ENCODE assay signal across 18 cellular contexts in genomic region chr7:36710186-36710813, GRCh38. TPM values are rescaled to one million over a fixed set of nuclear protein-coding genes. Genes with fewer than 3 reads are reported as not detected.
"Had no signal": no experiment of that assay in that cellular context is flagged by ENCODE, and none has a peak within 500 bp of the region (broad histone marks: within the 10 kb centered on the region; RNA-seq: fewer than 3 reads in every experiment).

No MANE protein-coding gene starts in this region.

- FAIRE-seq: endothelial cell of umbilical vein had no signal

- H3K27me3 Mint-ChIP-seq: naive B cell, type B pancreatic cell had no signal

- DNase-seq: activated CD4-positive, alpha-beta T cell treated with anti-CD3 and anti-CD28 coated beads, Interleukin-2, amount 50 U/mL, for 1 hour; activated gamma-delta T cell; activated T-cell treated with anti-CD3 and anti-CD28 coated beads, Interleukin-2, amount 50 U/mL, for 4 hours; amygdala; brain microvascular endothelial cell; cortex of kidney; effector CD4-positive, alpha-beta T cell; esophagus squamous epithelium; mammary epithelial cell; naive B cell; stimulated activated CD4-positive, alpha-beta T cell treated with anti-CD3 and anti-CD28 coated beads, Interleukin-4, amount 100 ng/mL, for 24 hours; stimulated activated naive CD4-positive, alpha-beta T cell treated with Interleukin-2 at 50 U/mL for 16 hours had no signal

- H3K27ac Mint-ChIP-seq: activated naive CD4-positive, alpha-beta T cell treated with anti-CD3 and anti-CD28 coated beads, Interleukin-2, amount 50 U/mL, for 72 hours; naive B cell; type B pancreatic cell had no signal

- H3K36me3 Mint-ChIP-seq: type B pancreatic cell had no signal

- H3K4me3 Mint-ChIP-seq: activated T-cell treated with anti-CD3 and anti-CD28 coated beads, Interleukin-2, amount 50 U/mL, for 4 hours; naive B cell; T-helper 2 cell treated with Interferon-gamma antibody and Interleukin-4, amounts not matched to agents 5 μg/mL and 100 μg/mL, for 36 hours; type B pancreatic cell had no signal

- H3K27ac ChIP-seq: brain microvascular endothelial cell, esophagus squamous epithelium, skin epidermis had no signal

- H3K4me1 Mint-ChIP-seq: naive B cell had no signal

RNA-seq across cellular contexts. Expression of gene AOAH, which starts 14.0 kb away (rescaled TPM):
- total RNA-seq: endothelial cell of umbilical vein, fibroblast of villous mesenchyme had no signal
- polyA plus RNA-seq: endothelial cell of umbilical vein had no signal
